Comparison of ENCODE assay signal across 21 cellular contexts in genomic region chr3:62586356-62586755, GRCh38.
DNase-seq lines count a peak whose midpoint lies in the region; ATAC-seq, FAIRE-seq and TF ChIP-seq lines count a peak whose summit lies in the region.
"Had no signal": no experiment of that assay in that cellular context is flagged by ENCODE, and none has a peak within 500 bp of the region (broad histone marks: within the 10 kb centered on the region; RNA-seq: fewer than 3 reads in every experiment).

No MANE protein-coding gene starts in this region.

- TF ChIP-seq POLR2A in endothelial cell of umbilical vein (IDR thresholded peaks at IDR 0.05; ENCODE audit: low read depth, low read length) (no peak), vagina (IDR thresholded peaks at IDR 0.05) (no peak)

- intact Hi-C loops in endothelial cell of umbilical vein (cut with micrococcal nuclease), result no loop called here
- intact Hi-C loops in left lung (cut with DNase I), result no loop called here
- intact Hi-C loops in vagina (cut with DNase I), result no loop called here

- H3K36me3 ChIP-seq in endothelial cell of umbilical vein (ENCODE audit: control insufficient read depth in 2 of 2, extremely low read depth in 1 of 2, insufficient read depth in 2 of 2, low read length in 2 of 2), result no peaks in the 10 kb centered on the region
- H3K36me3 ChIP-seq in left lung, result no peaks in the 10 kb centered on the region
- H3K36me3 ChIP-seq in vagina, result no peaks in the 10 kb centered on the region
- H3K36me3 ChIP-seq: esophagus muscularis mucosa, SJCRH30 had no signal

- H3K9me1 ChIP-seq in endothelial cell of umbilical vein (replicated peaks; ENCODE audit: control insufficient read depth, extremely low read depth, insufficient read depth, low read length), result no peaks in the 10 kb centered on the region

- H4K20me1 ChIP-seq in endothelial cell of umbilical vein (replicated peaks; ENCODE audit: control insufficient read depth, extremely low read depth, insufficient read depth, low read length), result no peaks in the 10 kb centered on the region

- H3K27ac ChIP-seq in endothelial cell of umbilical vein (ENCODE audit: insufficient read depth, low read depth, low read length), result peak overlapping the region; percentile 79
- H3K27ac ChIP-seq in left lung, result no peak overlapping the region
- H3K27ac ChIP-seq in vagina, result no peak overlapping the region
- H3K27ac ChIP-seq: esophagus muscularis mucosa, SJCRH30 had no signal

- BruUV-seq in endothelial cell of umbilical vein (replicated peaks; lab: Mats Ljungman, UMichigan), result no TSS peak

- peaks cover 38% of the 10 kb centered on the region for H3K4me1 ChIP-seq in endothelial cell of umbilical vein (ENCODE audit: control insufficient read depth, extremely low read depth, insufficient read depth, low read length)
- no peaks in the 10 kb centered on the region for H3K4me1 ChIP-seq in left lung
- no peaks in the 10 kb centered on the region for H3K4me1 ChIP-seq in vagina
- H3K4me1 ChIP-seq: esophagus muscularis mucosa, SJCRH30 had no signal

- POLR2A ChIA-PET in endothelial cell of umbilical vein (lab: Charles Lee), result interaction anchor here (1.5 kb wide), 1 partner anchor 18 kb away, joined by 5 read pairs; no protein-coding TSS in a partner anchor

- H3K4me3 ChIP-seq in AG10803 (ENCODE audit: low read length), result no peak overlapping the region
- H3K4me3 ChIP-seq in endothelial cell of umbilical vein (replicated peaks in 1 of 3; ENCODE audit: insufficient read depth in 1 of 3, low read depth in 1 of 3, low read length in 3 of 3), result no peak overlapping the region
- H3K4me3 ChIP-seq in left lung, result no peak overlapping the region
- no peak overlapping the region for H3K4me3 ChIP-seq in vagina
- H3K4me3 ChIP-seq: esophagus muscularis mucosa, GM23338, SJCRH30 had no signal

- peak overlapping the region; percentile 37 for H3K4me2 ChIP-seq in endothelial cell of umbilical vein (ENCODE audit: insufficient read depth, low read length)
- H3K4me2 ChIP-seq: GM23338 had no signal

- H3K9me3 ChIP-seq in endothelial cell of umbilical vein (replicated peaks; ENCODE audit: control insufficient read depth, insufficient read depth, low read length) (no peaks in the 10 kb centered on the region), left lung (no peaks in the 10 kb centered on the region), vagina (no peaks in the 10 kb centered on the region)
- H3K9me3 ChIP-seq: SJCRH30 had no signal

- ATAC-seq in left lung (peak; percentile 23), HG02970 (IDR thresholded peaks at IDR 0.05; ENCODE audit: low FRiP score, unreplicated experiment) (no peak)
- ATAC-seq: activated CD4-positive, CD25-positive, alpha-beta regulatory T cell treated with anti-CD3 and anti-CD28 coated beads, Interleukin-2, amount 50 U/mL, for 24 hours; GM23338; left cardiac atrium; stimulated activated naive CD8-positive, alpha-beta T cell treated with anti-CD3 and anti-CD28 coated beads, Interleukin-15, Interleukin-2, amounts not matched to agents 100 U/mL and 50 U/mL, for 24 hours had no signal

- no peak for TF ChIP-seq CTCF in AG10803 (conservative IDR thresholded peaks at IDR 0.05; ENCODE audit: low read length)
- TF ChIP-seq CTCF in endothelial cell of umbilical vein (IDR thresholded peaks at IDR 0.05; ENCODE audit: extremely low read depth in 1 of 2, insufficient read depth in 1 of 2, low read depth in 1 of 2, low read length in 2 of 2), result no peak
- TF ChIP-seq CTCF in left lung (IDR thresholded peaks at IDR 0.05), result no peak
- TF ChIP-seq CTCF in vagina (IDR thresholded peaks at IDR 0.05), result no peak

- peak; percentile 15 for FAIRE-seq in endothelial cell of umbilical vein (lab: Jason Lieb, UNC)

- H3K27me3 ChIP-seq in endothelial cell of umbilical vein (ENCODE audit: control insufficient read depth in 2 of 2, insufficient read depth in 2 of 2, low read length in 2 of 2), result no peaks in the 10 kb centered on the region
- no peaks in the 10 kb centered on the region for H3K27me3 ChIP-seq in left lung
- H3K27me3 ChIP-seq in vagina, result no peaks in the 10 kb centered on the region
- H3K27me3 ChIP-seq: esophagus muscularis mucosa, SJCRH30 had no signal

- CTCF ChIA-PET in endothelial cell of umbilical vein (lab: Charles Lee), result interaction anchor here (1.7 to 3.1 kb wide), 3 partner anchors 11 to 27 kb away, joined by 9 to 15 read pairs (median 14); no protein-coding TSS in a partner anchor

- H3K79me2 ChIP-seq in endothelial cell of umbilical vein (ENCODE audit: control insufficient read depth, insufficient read depth, low read length), result no peaks in the 10 kb centered on the region

- peak overlapping the region; percentile 86 for H2AFZ ChIP-seq in endothelial cell of umbilical vein (ENCODE audit: low read depth, low read length)
- H2AFZ ChIP-seq: GM23338 had no signal

- dilution Hi-C loops in endothelial cell of umbilical vein (cut with MboI; ENCODE audit: extremely low pct_ligation_motif_present, low sequenced_read_pairs), result no loop called here

- H3K9ac ChIP-seq in endothelial cell of umbilical vein (replicated peaks; ENCODE audit: extremely low read depth, insufficient read depth, low read length), result peak overlapping the region; percentile 52

- DNase-seq in AG10803 (ENCODE audit: low read depth), result peak; percentile 93
- peak; percentile 33 for DNase-seq in NCI-H226
- no peak for DNase-seq in endothelial cell of umbilical vein (ENCODE audit: low read depth, low spot score)
- DNase-seq in left lung, result no peak
- no peak for DNase-seq in cerebellar cortex (ENCODE audit: low spot score)
- DNase-seq in vagina (ENCODE audit: extremely low spot score in 2 of 2), result no peak
- no peak for DNase-seq in NCI-H345 treated with DMSO at 0.1 percent for 48 hours (lab: John Stamatoyannopoulos, UW; ENCODE audit: unreplicated experiment)
- DNase-seq: activated naive CD8-positive, alpha-beta T cell treated with anti-CD3 and anti-CD28 coated beads for 36 hours; CD4-positive, alpha-beta T cell; central memory CD4-positive, alpha-beta T cell; DMS53; left cardiac atrium; NCI-H1930; NCI-H526; SJCRH30; stimulated activated naive CD8-positive, alpha-beta T cell treated with anti-CD3 and anti-CD28 coated beads, Interleukin-15, Interleukin-2, amounts not matched to agents 100 U/mL and 50 U/mL, for 24 hours; trophoblast cell had no signal

TF ChIP-seq in endothelial cell of umbilical vein, 7 proteins besides CTCF, POLR2A, EP300 and RAD21:
- TF ChIP-seq EZH2 (IDR thresholded peaks at IDR 0.05; ENCODE audit: borderline replicate concordance, low read depth, low read length, severe bottlenecking) (no peak), MAX (IDR thresholded peaks at IDR 0.05; ENCODE audit: insufficient read depth, insufficient read length) (no peak), JUN (IDR thresholded peaks at IDR 0.05; ENCODE audit: borderline replicate concordance, insufficient read depth, insufficient read length, low read depth) (no peak), GATA2 (IDR thresholded peaks at IDR 0.05; ENCODE audit: insufficient read depth, insufficient read length, low read depth, low read length) (no peak), FOS (IDR thresholded peaks at IDR 0.05; ENCODE audit: borderline replicate concordance, insufficient read depth, low read length) (no peak), POLR2AphosphoS5 (IDR thresholded peaks at IDR 0.05; ENCODE audit: insufficient read depth, low read depth, low read length) (no peak), MYC (IDR thresholded peaks at IDR 0.05; ENCODE audit: low read depth, low read length) (no peak)
TF ChIP-seq in endothelial cell of umbilical vein: peak in this region for 0.

Comparison
In these comparisons a context has a peak if more than half of its experiments do, and no peak if none do; other contexts are left out.
1. DNase-seq: peak in AG10803 (single experiment) and NCI-H226 (single experiment); none in endothelial cell of umbilical vein (single experiment), left lung (0 of 2), cerebellar cortex (single experiment), vagina (0 of 2) and NCI-H345 treated with DMSO at 0.1 percent for 48 hours (single experiment).